ENCODE assay signal across 21 cellular contexts in the genomic region with DNA sequence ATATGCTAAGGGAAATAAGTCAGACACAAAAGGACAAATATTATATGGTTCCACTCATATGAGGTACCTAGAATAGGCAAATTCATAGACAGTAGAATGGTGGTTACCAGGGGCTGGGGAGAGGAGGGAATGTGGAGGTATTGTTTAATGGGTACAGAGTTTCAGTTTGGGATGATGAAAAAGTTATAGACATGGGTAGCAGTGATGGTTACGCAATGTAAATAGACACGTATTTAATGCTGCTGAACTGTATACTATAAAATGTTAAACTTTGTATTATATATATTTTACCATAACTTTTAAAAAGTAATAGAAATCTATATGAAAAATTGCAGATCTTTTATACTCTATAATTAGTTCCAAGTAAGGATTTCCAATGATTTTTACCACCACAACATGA.
DNase-seq lines count a peak whose midpoint lies in the region; ATAC-seq and TF ChIP-seq lines count a peak whose summit lies in the region.
"Had no signal": no experiment of that assay in that cellular context is flagged by ENCODE, and none has a peak within 500 bp of the region (broad histone marks: within the 10 kb centered on the region; RNA-seq: fewer than 3 reads in every experiment).

No MANE protein-coding gene starts in this region.

- H3K27me3 ChIP-seq in IMR-90 (ENCODE audit: control insufficient read depth, insufficient read depth, low read length), result no peaks in the 10 kb centered on the region

- peaks cover 51 to 52% of the 10 kb centered on the region in 2 experiments for H3K79me1 ChIP-seq in IMR-90 (ENCODE audit: low read depth in 1 of 2, low read length in 2 of 2)

- peaks cover 27% of the 10 kb centered on the region for H4K20me1 ChIP-seq in IMR-90 (ENCODE audit: insufficient read depth, low read length)

- no peaks in the 10 kb centered on the region for H3K9me3 Mint-ChIP-seq in T-helper 2 cell treated with Interferon-gamma antibody and Interleukin-4, amounts not matched to agents 5 μg/mL and 100 μg/mL, for 36 hours
- H3K9me3 Mint-ChIP-seq in T-cell, result peaks cover 0 to 7% (median 0%) of the 10 kb centered on the region in 3 donors
- no peaks in the 10 kb centered on the region for H3K9me3 Mint-ChIP-seq in stimulated activated memory B cell treated with anti-CD40 and anti-IgM and Interleukin-4, amounts not matched to agents 10 μg/mL and 1 μg/mL and 100 μg/mL, for 72 hours
- H3K9me3 Mint-ChIP-seq: HFFc6 had no signal

- intact Hi-C loops in IMR-90 (cut with micrococcal nuclease), result no loop called here

- no peak for DNase-seq in T-helper 2 cell treated with Interferon-gamma antibody and Interleukin-4, amounts not matched to agents 5 μg/mL and 100 μg/mL, for 36 hours (ENCODE audit: low spot score)
- no peak for DNase-seq in T-helper 2 cell
- DNase-seq in IMR-90, result no peak
- DNase-seq in T-cell, result no peak
- DNase-seq: 8988T, DMS53, H7, HFFc6, MV-4-11, NCI-H187, NCI-H2227 treated with DMSO at 0.1 percent for 48 hours, NCI-H510A treated with DMSO at 0.1 percent for 48 hours, NCI-H82, PC-9, SIG-M5 had no signal

- no peak overlapping the region for H2BK120ac ChIP-seq in IMR-90 (ENCODE audit: low read depth, low read length)

- POLR2A ChIA-PET in IMR-90 (lab: Charles Lee; ENCODE audit: unreplicated experiment) (no interaction called here), T-cell (lab: Charles Lee) (interaction anchor here in 1 of 2 donors (0.5 kb wide), 1 partner anchor 17 kb away, joined by 4 read pairs; no protein-coding TSS in a partner anchor)

- peaks cover 10% of the 10 kb centered on the region for H3K36me3 ChIP-seq in IMR-90 (ENCODE audit: control insufficient read depth, insufficient read depth, low read length)

- H3K56ac ChIP-seq in IMR-90 (ENCODE audit: extremely low read depth, insufficient read depth, low read length), result no peak overlapping the region

- in situ Hi-C loops in IMR-90 (cut with MboI; ENCODE audit: low sequenced_read_pairs), result no loop called here

- no peak overlapping the region for H4K5ac ChIP-seq in IMR-90 (ENCODE audit: low read depth, low read length)

- dilution Hi-C loops in IMR-90 (cut with HindIII; ENCODE audit: low sequenced_read_pairs, unreplicated experiment), result no loop called here

- TF ChIP-seq CTCF in IMR-90 (conservative IDR thresholded peaks at IDR 0.05; ENCODE audit: low read depth, low read length), result no peak

- no peak overlapping the region for H3K27ac ChIP-seq in IMR-90 (ENCODE audit: insufficient read depth, low read length)
- H3K27ac ChIP-seq: PC-9, RWPE1 had no signal

- H3K27me3 Mint-ChIP-seq in T-helper 2 cell treated with Interferon-gamma antibody and Interleukin-4, amounts not matched to agents 5 μg/mL and 100 μg/mL, for 36 hours (ENCODE audit: low read depth), result no peaks in the 10 kb centered on the region
- no peaks in the 10 kb centered on the region for H3K27me3 Mint-ChIP-seq in T-cell
- H3K27me3 Mint-ChIP-seq in stimulated activated memory B cell treated with anti-CD40 and anti-IgM and Interleukin-4, amounts not matched to agents 10 μg/mL and 1 μg/mL and 100 μg/mL, for 72 hours, result no peaks in the 10 kb centered on the region

- H3K36me3 Mint-ChIP-seq in T-helper 2 cell treated with Interferon-gamma antibody and Interleukin-4, amounts not matched to agents 5 μg/mL and 100 μg/mL, for 36 hours (ENCODE audit: low read depth), result peaks cover 27% of the 10 kb centered on the region
- peaks cover 44% of the 10 kb centered on the region for H3K36me3 Mint-ChIP-seq in T-cell
- H3K36me3 Mint-ChIP-seq in stimulated activated memory B cell treated with anti-CD40 and anti-IgM and Interleukin-4, amounts not matched to agents 10 μg/mL and 1 μg/mL and 100 μg/mL, for 72 hours, result peaks cover 22% of the 10 kb centered on the region

- ATAC-seq in IMR-90 (ENCODE audit: low read depth) (no peak), T-cell (replicated peaks in 1 of 4) (no peak), GM19023 (IDR thresholded peaks at IDR 0.05; ENCODE audit: unreplicated experiment) (no peak), esophagus mucosa (no peak), GM18517 (IDR thresholded peaks at IDR 0.05; ENCODE audit: unreplicated experiment) (no peak)
- ATAC-seq in stimulated activated memory B cell treated with anti-CD40 and anti-IgM and Interleukin-4, amounts not matched to agents 10 μg/mL and 1 μg/mL and 100 μg/mL, for 72 hours, result no peak
- ATAC-seq: SK-N-SH treated with all-trans-retinoic acid at 6 μM for 48 hours had no signal

- no peak overlapping the region for H3K14ac ChIP-seq in IMR-90 (replicated peaks; ENCODE audit: low read depth, low read length)

- H2BK15ac ChIP-seq in IMR-90 (ENCODE audit: low read depth, low read length), result no peak overlapping the region

- WGBS in IMR-90 (ENCODE audit: extremely low coverage in 2 of 2, insufficient read length in 1 of 2), 2 experiments, result no CpG with 5 or more reads among the region's 2 CpGs

- no peak overlapping the region for H4K8ac ChIP-seq in IMR-90 (ENCODE audit: low read depth in 2 of 2, low read length in 2 of 2)

- no peak for TF ChIP-seq POLR2A in IMR-90 (IDR thresholded peaks at IDR 0.05; ENCODE audit: low read depth, low read length)

- no peak overlapping the region for H3K23ac ChIP-seq in IMR-90 (ENCODE audit: low read depth, low read length)

- H3K4ac ChIP-seq in IMR-90 (ENCODE audit: low read depth, low read length), result no peak overlapping the region

- no peak overlapping the region for H2BK5ac ChIP-seq in IMR-90 (ENCODE audit: low read depth, low read length, poor library complexity, severe bottlenecking)

- no peak overlapping the region for H2AFZ ChIP-seq in IMR-90 (replicated peaks; ENCODE audit: low read length, poor library complexity)
- H2AFZ ChIP-seq: PC-9 had no signal

- no peak overlapping the region for H3K9ac ChIP-seq in IMR-90 (ENCODE audit: low read depth, low read length)

- no peak overlapping the region for H4K91ac ChIP-seq in IMR-90 (ENCODE audit: insufficient read depth, low read depth, low read length)

- H3K9me3 ChIP-seq in IMR-90 (ENCODE audit: control insufficient read depth, insufficient read depth, low read length), result no peaks in the 10 kb centered on the region

- no peak overlapping the region for H3K4me3 ChIP-seq in IMR-90 (ENCODE audit: insufficient read depth, low read depth, low read length)
- H3K4me3 ChIP-seq: PC-9 had no signal

- H3K4me3 Mint-ChIP-seq in T-helper 2 cell treated with Interferon-gamma antibody and Interleukin-4, amounts not matched to agents 5 μg/mL and 100 μg/mL, for 36 hours, result peak overlapping the region; percentile 60
- no peak overlapping the region for H3K4me3 Mint-ChIP-seq in T-cell
- H3K4me3 Mint-ChIP-seq in stimulated activated memory B cell treated with anti-CD40 and anti-IgM and Interleukin-4, amounts not matched to agents 10 μg/mL and 1 μg/mL and 100 μg/mL, for 72 hours, result no peak overlapping the region
- H3K4me3 Mint-ChIP-seq: HFFc6 had no signal

- H3K4me2 ChIP-seq in IMR-90 (ENCODE audit: low read depth, low read length), result no peak overlapping the region
- H3K4me2 ChIP-seq: PC-9 had no signal

- H2AK5ac ChIP-seq in IMR-90 (ENCODE audit: low read depth, low read length), result no peak overlapping the region

- no peak for TF ChIP-seq RAD21 in IMR-90 (IDR thresholded peaks at IDR 0.05; ENCODE audit: low read length)

- H2BK20ac ChIP-seq in IMR-90 (ENCODE audit: low read depth, low read length), result no peak overlapping the region

- no peaks in the 10 kb centered on the region for H3K4me1 ChIP-seq in IMR-90 (ENCODE audit: control insufficient read depth, insufficient read depth, low read length)

- no peak overlapping the region for H3K18ac ChIP-seq in IMR-90 (ENCODE audit: low read depth, low read length)

- peaks cover 9% of the 10 kb centered on the region; the same call in 1 of the 2 replicates for H3K9me1 ChIP-seq in IMR-90 (ENCODE audit: insufficient read depth, low read length)

- peak overlapping the region; percentile 79 for H3K27ac Mint-ChIP-seq in T-helper 2 cell treated with Interferon-gamma antibody and Interleukin-4, amounts not matched to agents 5 μg/mL and 100 μg/mL, for 36 hours
- H3K27ac Mint-ChIP-seq in T-cell, result peak overlapping the region; percentile 55 to 80
- H3K27ac Mint-ChIP-seq in stimulated activated memory B cell treated with anti-CD40 and anti-IgM and Interleukin-4, amounts not matched to agents 10 μg/mL and 1 μg/mL and 100 μg/mL, for 72 hours, result peak overlapping the region; percentile 6
- H3K27ac Mint-ChIP-seq: HFFc6 had no signal

- BruUV-seq in IMR-90 (replicated peaks; lab: Mats Ljungman, UMichigan), result no TSS peak

- H2AK9ac ChIP-seq in IMR-90 (replicated peaks; ENCODE audit: low read depth, low read length, poor library complexity), result no peak overlapping the region

- CTCF ChIA-PET in IMR-90 (lab: Yijun Ruan, JAX), result no interaction called here
- CTCF ChIA-PET in T-cell (lab: Charles Lee), result interaction anchor here in 1 of 2 donors (0.9 kb wide), 1 partner anchor 188 kb away, joined by 3 read pairs; no protein-coding TSS in a partner anchor

- H3K4me1 Mint-ChIP-seq in T-helper 2 cell treated with Interferon-gamma antibody and Interleukin-4, amounts not matched to agents 5 μg/mL and 100 μg/mL, for 36 hours (ENCODE audit: low read depth), result peaks cover 58% of the 10 kb centered on the region
- H3K4me1 Mint-ChIP-seq in T-cell, result peaks cover 64 to 72% (median 66%) of the 10 kb centered on the region in 3 donors
- H3K4me1 Mint-ChIP-seq in stimulated activated memory B cell treated with anti-CD40 and anti-IgM and Interleukin-4, amounts not matched to agents 10 μg/mL and 1 μg/mL and 100 μg/mL, for 72 hours, result peaks cover 46% of the 10 kb centered on the region

TF ChIP-seq in IMR-90, 13 proteins besides CTCF, POLR2A, EP300 and RAD21:
- TF ChIP-seq MAFK (IDR thresholded peaks at IDR 0.05; ENCODE audit: low read depth, low read length), result no peak
- TF ChIP-seq CEBPB (IDR thresholded peaks at IDR 0.05; ENCODE audit: low read depth, low read length), result peak; percentile 78
- no peak for TF ChIP-seq BHLHE40 (IDR thresholded peaks at IDR 0.05; ENCODE audit: low read depth, low read length)
- TF ChIP-seq MXI1 (IDR thresholded peaks at IDR 0.05; ENCODE audit: borderline replicate concordance, low read depth, low read length), result no peak

Comparison
In these comparisons a context has a peak if more than half of its experiments do, and no peak if none do; other contexts are left out.
1. H3K27ac Mint-ChIP-seq: peak in every context shown above with its lines; median percentile 79 in T-helper 2 cell treated with Interferon-gamma antibody and Interleukin-4, amounts not matched to agents 5 μg/mL and 100 μg/mL, for 36 hours; 68 in T-cell; 6 in stimulated activated memory B cell treated with anti-CD40 and anti-IgM and Interleukin-4, amounts not matched to agents 10 μg/mL and 1 μg/mL and 100 μg/mL, for 72 hours.